Comparison of ENCODE assay signal across 8 cellular contexts in genomic region chr2:225002656-225003045, GRCh38. TPM values are rescaled to one million over a fixed set of nuclear protein-coding genes. Genes with fewer than 3 reads are reported as not detected.
A peak's percentile ranks its signal among the peaks of the same experiment; 100 is the strongest.
DNase-seq lines count a peak whose midpoint lies in the region; ATAC-seq and TF ChIP-seq lines count a peak whose summit lies in the region.

No MANE protein-coding gene starts in this region.

- TF ChIP-seq CTCF in LNCaP clone FGC (IDR thresholded peaks at IDR 0.05; ENCODE audit: control insufficient read depth, extremely low read depth, insufficient read depth) (peak; percentile 22; the same call in 1 of the 2 replicates), upper lobe of left lung (IDR thresholded peaks at IDR 0.05) (no peak), psoas muscle (IDR thresholded peaks at IDR 0.05) (no peak)

- H3K27me3 ChIP-seq in upper lobe of left lung (no peaks in the 10 kb centered on the region), psoas muscle (ENCODE audit: insufficient read depth in 3 of 3, low read length in 2 of 3) (no peaks in the 10 kb centered on the region)

- peak; percentile 92 for ATAC-seq in GM21619 (IDR thresholded peaks at IDR 0.05; ENCODE audit: unreplicated experiment)
- ATAC-seq in activated naive CD8-positive, alpha-beta T cell treated with anti-CD3 and anti-CD28 coated beads, Interleukin-2, amount 50 U/mL, for 24 hours = peak; percentile 60
- ATAC-seq in upper lobe of left lung (ENCODE audit: low FRiP score in 2 of 2) = no peak
- ATAC-seq in psoas muscle = no peak

- no peak overlapping the region for H3K27ac ChIP-seq in upper lobe of left lung
- no peak overlapping the region for H3K27ac ChIP-seq in psoas muscle

- no peak for TF ChIP-seq EP300 in upper lobe of left lung (IDR thresholded peaks at IDR 0.05)

- H3K4me3 Mint-ChIP-seq in activated naive CD8-positive, alpha-beta T cell treated with anti-CD3 and anti-CD28 coated beads, Interleukin-2, amount 50 U/mL, for 24 hours = no peak overlapping the region

- H3K36me3 ChIP-seq in upper lobe of left lung (no peaks in the 10 kb centered on the region), psoas muscle (ENCODE audit: insufficient read depth in 1 of 2, low read depth in 1 of 2) (no peaks in the 10 kb centered on the region)

- H3K27me3 Mint-ChIP-seq in activated naive CD8-positive, alpha-beta T cell treated with anti-CD3 and anti-CD28 coated beads, Interleukin-2, amount 50 U/mL, for 24 hours = no peaks in the 10 kb centered on the region

- H3K4me1 ChIP-seq in upper lobe of left lung (peaks cover 0 to 7% (median 0%) of the 10 kb centered on the region in 4 donors), psoas muscle (no peaks in the 10 kb centered on the region)

- no peak for TF ChIP-seq POLR2A in upper lobe of left lung (IDR thresholded peaks at IDR 0.05)

- H3K9me3 ChIP-seq in upper lobe of left lung (no peaks in the 10 kb centered on the region), psoas muscle (no peaks in the 10 kb centered on the region)

- 59 to 68% methylated on average over 5 of the region's 5 CpGs for WGBS in upper lobe of left lung, 2 donors
- 79 to 84% (median 81%) methylated on average over 5 of the region's 5 CpGs for WGBS in psoas muscle, 3 donors

- H3K27ac Mint-ChIP-seq in activated naive CD8-positive, alpha-beta T cell treated with anti-CD3 and anti-CD28 coated beads, Interleukin-2, amount 50 U/mL, for 24 hours = peak overlapping the region; percentile 78

- H3K4me3 ChIP-seq in LNCaP clone FGC (ENCODE audit: low read depth, low read length) (no peak overlapping the region), upper lobe of left lung (no peak overlapping the region), psoas muscle (no peak overlapping the region)

- intact Hi-C loops in psoas muscle (cut with DNase I) = loop anchor here in 1 of 2 donors (10.0 kb wide), 1 partner anchor 638 kb away; no protein-coding TSS in a partner anchor

- peaks cover 3% of the 10 kb centered on the region for H3K9me3 Mint-ChIP-seq in activated naive CD8-positive, alpha-beta T cell treated with anti-CD3 and anti-CD28 coated beads, Interleukin-2, amount 50 U/mL, for 24 hours

- H3K36me3 Mint-ChIP-seq in activated naive CD8-positive, alpha-beta T cell treated with anti-CD3 and anti-CD28 coated beads, Interleukin-2, amount 50 U/mL, for 24 hours (ENCODE audit: low read depth) = peaks cover 12% of the 10 kb centered on the region

- peak; percentile 26 for DNase-seq in NCI-H1092 treated with DMSO at 0.1 percent for 48 hours (lab: John Stamatoyannopoulos, UW)
- no peak for DNase-seq in NCI-H1092 (lab: John Stamatoyannopoulos, UW)
- DNase-seq in LNCaP clone FGC (ENCODE audit: low read depth) = no peak
- DNase-seq in activated naive CD8-positive, alpha-beta T cell treated with anti-CD3 and anti-CD28 coated beads, Interleukin-2, amount 50 U/mL, for 24 hours = peak; percentile 30
- no peak for DNase-seq in ureter (ENCODE audit: low spot score)
- no peak for DNase-seq in upper lobe of left lung
- DNase-seq in psoas muscle = no peak

- H3K4me1 Mint-ChIP-seq in activated naive CD8-positive, alpha-beta T cell treated with anti-CD3 and anti-CD28 coated beads, Interleukin-2, amount 50 U/mL, for 24 hours = peaks cover 86% of the 10 kb centered on the region

RNA-seq across cellular contexts. Expression of gene DOCK10, which starts 39.6 kb away (rescaled TPM):
- total RNA-seq in ureter (9.6 TPM), upper lobe of left lung (100 to 1,000 TPM in 1 of 6 donors, 10 to 100 TPM in 5; 17.6 to 127 (median 39.9) TPM), psoas muscle (1 to 10 TPM in 3 of 4 donors, under 1 TPM in 1; 0.54 to 4.4 (median 2.7) TPM)
- 1 to 10 TPM in 1 of 3 donors, under 1 TPM in 2; 0.17 to 1.0 (median 0.32) TPM for polyA plus RNA-seq in psoas muscle

Comparison
In these comparisons a context has a peak if more than half of its experiments do, and no peak if none do; other contexts are left out.
1. DNase-seq: peak in NCI-H1092 treated with DMSO at 0.1 percent for 48 hours (single experiment) and activated naive CD8-positive, alpha-beta T cell treated with anti-CD3 and anti-CD28 coated beads, Interleukin-2, amount 50 U/mL, for 24 hours (single experiment); none in NCI-H1092 (single experiment), LNCaP clone FGC (single experiment), ureter (single experiment), upper lobe of left lung (0 of 2) and psoas muscle (0 of 2).
2. ATAC-seq: peak in GM21619 (single experiment) and activated naive CD8-positive, alpha-beta T cell treated with anti-CD3 and anti-CD28 coated beads, Interleukin-2, amount 50 U/mL, for 24 hours (single experiment); none in upper lobe of left lung (0 of 2) and psoas muscle (0 of 4).